14 cellular contexts compared by ENCODE assay signal in the genomic region with DNA sequence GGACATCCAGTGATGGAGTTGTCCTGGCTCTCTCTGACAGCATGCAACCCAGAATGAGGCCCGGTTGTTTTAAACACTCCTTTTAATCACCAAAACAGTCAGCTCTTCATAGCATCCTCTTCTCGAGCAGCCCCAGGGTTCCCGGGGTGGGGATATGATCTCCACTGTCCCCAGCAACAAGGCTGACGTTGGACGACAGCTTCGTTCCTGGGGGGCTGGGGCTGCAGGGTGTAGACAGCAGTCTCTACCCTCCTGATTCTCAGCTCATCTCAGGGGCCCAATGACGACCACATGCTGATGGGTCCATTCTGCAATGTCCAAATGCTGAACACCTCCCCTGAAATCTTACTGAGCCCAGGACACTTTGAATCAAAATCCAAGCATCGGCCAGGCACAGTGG. TPM values are rescaled to one million over a fixed set of nuclear protein-coding genes. Genes with fewer than 3 reads are reported as not detected.
DNase-seq lines count a peak whose midpoint lies in the region; ATAC-seq and TF ChIP-seq lines count a peak whose summit lies in the region.
"Had no signal": no experiment of that assay in that cellular context is flagged by ENCODE, and none has a peak within 500 bp of the region (broad histone marks: within the 10 kb centered on the region; RNA-seq: fewer than 3 reads in every experiment).

No MANE protein-coding gene starts in this region.

- no peaks in the 10 kb centered on the region for H3K9me3 Mint-ChIP-seq in activated T-cell treated with anti-CD3 and anti-CD28 coated beads, Interleukin-2, amount 50 U/mL, for 4 hours
- no peaks in the 10 kb centered on the region for H3K9me3 Mint-ChIP-seq in activated T-helper 1 cell treated with anti-CD3 and anti-CD28 coated beads, Interleukin-12 subunit alpha, Interleukin-12 subunit beta, Interleukin-2, Interleukin-4 antibody, amounts not matched to agents 30 ng/mL and 10 ng/mL and 1 ng/mL, durations not matched to agents 14 hours and 24 hours and 36 hours
- no peaks in the 10 kb centered on the region for H3K9me3 Mint-ChIP-seq in stimulated activated effector memory CD8-positive, alpha-beta T cell treated with anti-CD3 and anti-CD28 coated beads, Interleukin-12 subunit alpha, Interleukin-12 subunit beta, amount 100 ng/mL, for 72 hours

- peaks cover 11% of the 10 kb centered on the region for H3K4me1 ChIP-seq in lower lobe of right lung

- intact Hi-C loops in activated T-helper 1 cell treated with anti-CD3 and anti-CD28 coated beads, Interleukin-12 subunit alpha, Interleukin-12 subunit beta, Interleukin-2, Interleukin-4 antibody, amounts not matched to agents 30 ng/mL and 10 ng/mL and 1 ng/mL, durations not matched to agents 14 hours and 24 hours and 36 hours (cut with micrococcal nuclease), result loop anchor here (2.0 kb wide), 2 partner anchors 25 to 167 kb away; no protein-coding TSS in a partner anchor
- intact Hi-C loops in lower lobe of right lung (cut with DNase I), result no loop called here

- H3K9me3 ChIP-seq in lower lobe of right lung, result no peaks in the 10 kb centered on the region
- H3K9me3 ChIP-seq: A549 had no signal

- no peaks in the 10 kb centered on the region for H3K36me3 ChIP-seq in lower lobe of right lung

- TF ChIP-seq POLR2A in erythroblast (IDR thresholded peaks at IDR 0.05; ENCODE audit: low read length), result no peak

- TF ChIP-seq CTCF in lower lobe of right lung (IDR thresholded peaks at IDR 0.05), result no peak

- ATAC-seq in activated T-cell treated with anti-CD3 and anti-CD28 coated beads, Interleukin-2, amount 50 U/mL, for 4 hours, result no peak
- ATAC-seq in lower lobe of right lung (no peak), HG03432 (IDR thresholded peaks at IDR 0.05; ENCODE audit: unreplicated experiment) (no peak)
- ATAC-seq in stimulated activated effector memory CD8-positive, alpha-beta T cell treated with anti-CD3 and anti-CD28 coated beads, Interleukin-12 subunit alpha, Interleukin-12 subunit beta, amount 100 ng/mL, for 72 hours, result no peak
- ATAC-seq: A549 had no signal

- no peaks in the 10 kb centered on the region for H3K36me3 Mint-ChIP-seq in activated T-cell treated with anti-CD3 and anti-CD28 coated beads, Interleukin-2, amount 50 U/mL, for 4 hours (ENCODE audit: insufficient read depth)
- no peaks in the 10 kb centered on the region for H3K36me3 Mint-ChIP-seq in activated T-helper 1 cell treated with anti-CD3 and anti-CD28 coated beads, Interleukin-12 subunit alpha, Interleukin-12 subunit beta, Interleukin-2, Interleukin-4 antibody, amounts not matched to agents 30 ng/mL and 10 ng/mL and 1 ng/mL, durations not matched to agents 14 hours and 24 hours and 36 hours (ENCODE audit: low read depth)
- no peaks in the 10 kb centered on the region for H3K36me3 Mint-ChIP-seq in stimulated activated effector memory CD8-positive, alpha-beta T cell treated with anti-CD3 and anti-CD28 coated beads, Interleukin-12 subunit alpha, Interleukin-12 subunit beta, amount 100 ng/mL, for 72 hours

- no peak overlapping the region for H3K27ac ChIP-seq in lower lobe of right lung
- H3K27ac ChIP-seq: SK-N-MC had no signal

- peaks cover 19% of the 10 kb centered on the region for H3K27me3 Mint-ChIP-seq in activated T-cell treated with anti-CD3 and anti-CD28 coated beads, Interleukin-2, amount 50 U/mL, for 4 hours (ENCODE audit: low read depth)
- peaks cover 27% of the 10 kb centered on the region for H3K27me3 Mint-ChIP-seq in activated T-helper 1 cell treated with anti-CD3 and anti-CD28 coated beads, Interleukin-12 subunit alpha, Interleukin-12 subunit beta, Interleukin-2, Interleukin-4 antibody, amounts not matched to agents 30 ng/mL and 10 ng/mL and 1 ng/mL, durations not matched to agents 14 hours and 24 hours and 36 hours (ENCODE audit: insufficient read depth)

- peak overlapping the region; percentile 6 for H3K4me3 Mint-ChIP-seq in activated T-cell treated with anti-CD3 and anti-CD28 coated beads, Interleukin-2, amount 50 U/mL, for 4 hours
- H3K4me3 Mint-ChIP-seq in activated T-helper 1 cell treated with anti-CD3 and anti-CD28 coated beads, Interleukin-12 subunit alpha, Interleukin-12 subunit beta, Interleukin-2, Interleukin-4 antibody, amounts not matched to agents 30 ng/mL and 10 ng/mL and 1 ng/mL, durations not matched to agents 14 hours and 24 hours and 36 hours, result peak overlapping the region; percentile 79
- peak overlapping the region; percentile 80 for H3K4me3 Mint-ChIP-seq in stimulated activated effector memory CD8-positive, alpha-beta T cell treated with anti-CD3 and anti-CD28 coated beads, Interleukin-12 subunit alpha, Interleukin-12 subunit beta, amount 100 ng/mL, for 72 hours

- peak overlapping the region; percentile 56 for H3K4me3 ChIP-seq in lower lobe of right lung

- H3K27me3 ChIP-seq in lower lobe of right lung (ENCODE audit: low read depth), result peaks cover 7% of the 10 kb centered on the region

- no peak for DNase-seq in activated T-cell treated with anti-CD3 and anti-CD28 coated beads, Interleukin-2, amount 50 U/mL, for 4 hours
- DNase-seq in activated T-cell treated with anti-CD3 and anti-CD28 coated beads, Interleukin-2, amount 50 U/mL, for 48 hours, result no peak
- no peak for DNase-seq in activated T-helper 1 cell treated with anti-CD3 and anti-CD28 coated beads, Interleukin-12 subunit alpha, Interleukin-12 subunit beta, Interleukin-2, Interleukin-4 antibody, amounts not matched to agents 30 ng/mL and 10 ng/mL and 1 ng/mL, durations not matched to agents 14 hours and 24 hours and 36 hours (ENCODE audit: low spot score)
- DNase-seq in lower lobe of right lung, result peak; percentile 32
- DNase-seq in stimulated activated effector memory CD8-positive, alpha-beta T cell treated with anti-CD3 and anti-CD28 coated beads, Interleukin-12 subunit alpha, Interleukin-12 subunit beta, amount 100 ng/mL, for 72 hours (ENCODE audit: low spot score in 2 of 2), result no peak
- DNase-seq in erythroblast (lab: John Stamatoyannopoulos, UW), result no peak
- no peak for DNase-seq in HuH-7.5 (ENCODE audit: low spot score)
- DNase-seq: effector CD4-positive, alpha-beta T cell; NCI-H2171 treated with DMSO at 0.1 percent for 48 hours had no signal

- H3K4me1 Mint-ChIP-seq in activated T-cell treated with anti-CD3 and anti-CD28 coated beads, Interleukin-2, amount 50 U/mL, for 4 hours (ENCODE audit: low read depth), result peaks cover 7% of the 10 kb centered on the region
- no peaks in the 10 kb centered on the region for H3K4me1 Mint-ChIP-seq in activated T-helper 1 cell treated with anti-CD3 and anti-CD28 coated beads, Interleukin-12 subunit alpha, Interleukin-12 subunit beta, Interleukin-2, Interleukin-4 antibody, amounts not matched to agents 30 ng/mL and 10 ng/mL and 1 ng/mL, durations not matched to agents 14 hours and 24 hours and 36 hours (ENCODE audit: low read depth)
- peaks cover 11% of the 10 kb centered on the region for H3K4me1 Mint-ChIP-seq in stimulated activated effector memory CD8-positive, alpha-beta T cell treated with anti-CD3 and anti-CD28 coated beads, Interleukin-12 subunit alpha, Interleukin-12 subunit beta, amount 100 ng/mL, for 72 hours

- H3K27ac Mint-ChIP-seq in activated T-helper 1 cell treated with anti-CD3 and anti-CD28 coated beads, Interleukin-12 subunit alpha, Interleukin-12 subunit beta, Interleukin-2, Interleukin-4 antibody, amounts not matched to agents 30 ng/mL and 10 ng/mL and 1 ng/mL, durations not matched to agents 14 hours and 24 hours and 36 hours, result no peak overlapping the region
- H3K27ac Mint-ChIP-seq in stimulated activated effector memory CD8-positive, alpha-beta T cell treated with anti-CD3 and anti-CD28 coated beads, Interleukin-12 subunit alpha, Interleukin-12 subunit beta, amount 100 ng/mL, for 72 hours, result no peak overlapping the region

RNA-seq across cellular contexts. Expression of gene TRIM11, which starts 27.0 kb away (rescaled TPM):
- 10 to 100 TPM; 43.8 to 47.5 (median 46.6) TPM for total RNA-seq in activated T-cell treated with anti-CD3 and anti-CD28 coated beads, Interleukin-2, amount 50 U/mL, for 4 hours
- 60.7 and 63.2 TPM in 2 replicates for total RNA-seq in activated T-helper 1 cell treated with anti-CD3 and anti-CD28 coated beads, Interleukin-12 subunit alpha, Interleukin-12 subunit beta, Interleukin-2, Interleukin-4 antibody, amounts not matched to agents 30 ng/mL and 10 ng/mL and 1 ng/mL, durations not matched to agents 14 hours and 24 hours and 36 hours
- 26.2 TPM for total RNA-seq in lower lobe of right lung

RNA-seq across cellular contexts. Expression of gene TRIM17, which starts 37.0 kb away (rescaled TPM):
- 1 to 10 TPM in 1 of 3 donors, under 1 TPM in 2; 0.57 to 1.1 (median 0.66) TPM for total RNA-seq in activated T-cell treated with anti-CD3 and anti-CD28 coated beads, Interleukin-2, amount 50 U/mL, for 4 hours
- 1.4 and 1.7 TPM in 2 replicates for total RNA-seq in activated T-helper 1 cell treated with anti-CD3 and anti-CD28 coated beads, Interleukin-12 subunit alpha, Interleukin-12 subunit beta, Interleukin-2, Interleukin-4 antibody, amounts not matched to agents 30 ng/mL and 10 ng/mL and 1 ng/mL, durations not matched to agents 14 hours and 24 hours and 36 hours
- total RNA-seq in lower lobe of right lung, result 2.6 TPM
- total RNA-seq: HT-29, subcutaneous adipose tissue had no signal

Comparison
In these comparisons a context has a peak if more than half of its experiments do, and no peak if none do; other contexts are left out.
1. H3K4me3 Mint-ChIP-seq: peak in every context shown above with its lines; median percentile 80 in stimulated activated effector memory CD8-positive, alpha-beta T cell treated with anti-CD3 and anti-CD28 coated beads, Interleukin-12 subunit alpha, Interleukin-12 subunit beta, amount 100 ng/mL, for 72 hours; 79 in activated T-helper 1 cell treated with anti-CD3 and anti-CD28 coated beads, Interleukin-12 subunit alpha, Interleukin-12 subunit beta, Interleukin-2, Interleukin-4 antibody, amounts not matched to agents 30 ng/mL and 10 ng/mL and 1 ng/mL, durations not matched to agents 14 hours and 24 hours and 36 hours; 6 in activated T-cell treated with anti-CD3 and anti-CD28 coated beads, Interleukin-2, amount 50 U/mL, for 4 hours.